Comparison of ENCODE assay signal across 37 cellular contexts in the genomic region with DNA sequence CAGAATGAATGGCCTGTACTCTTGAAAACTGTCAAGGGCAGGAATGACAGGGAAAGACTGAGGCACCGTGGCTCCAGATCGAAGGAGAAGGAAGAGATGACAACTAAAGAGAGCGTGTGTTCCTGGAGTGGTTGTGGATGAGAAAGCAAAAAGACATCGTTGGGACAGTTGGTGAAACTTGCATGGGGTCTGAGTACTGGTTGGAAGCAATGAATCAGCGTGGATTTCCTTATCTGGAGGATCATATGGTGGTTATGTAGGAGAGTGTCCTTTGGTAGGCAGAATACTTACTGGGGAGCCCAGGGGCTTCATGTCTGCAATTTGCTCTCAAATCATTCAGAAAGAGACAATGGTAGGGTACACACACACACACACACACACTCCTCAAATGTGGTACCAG. TPM values are rescaled to one million over a fixed set of nuclear protein-coding genes. Genes with fewer than 3 reads are reported as not detected.
"Had no signal": no experiment of that assay in that cellular context is flagged by ENCODE, and none has a peak within 500 bp of the region (broad histone marks: within the 10 kb centered on the region; RNA-seq: fewer than 3 reads in every experiment).

No MANE protein-coding gene starts in this region.

- H3K9me3 Mint-ChIP-seq: activated naive CD4-positive, alpha-beta T cell treated with anti-CD3 and anti-CD28 coated beads, Interleukin-2, amount 50 U/mL, for 72 hours; activated naive CD8-positive, alpha-beta T cell treated with anti-CD3 and anti-CD28 coated beads, Interleukin-2, amount 10 ng/mL, durations not matched to agents 7 days and 5 days; effector memory CD8-positive, alpha-beta T cell had no signal

- H3K9me3 ChIP-seq: esophagus squamous epithelium, gastroesophageal sphincter, heart right ventricle had no signal

- DNase-seq: activated B cell treated with CpG ODN at 0.5 μM for 24 hours; activated CD4-positive, alpha-beta T cell treated with anti-CD3 and anti-CD28 coated beads for 48 hours; activated CD4-positive, alpha-beta T cell treated with anti-CD3 and anti-CD28 coated beads, Interleukin-2, amount 50 U/mL, for 1 hour; activated CD4-positive, alpha-beta T cell treated with anti-CD3 and anti-CD28 coated beads, Interleukin-2, amount 50 U/mL, for 48 hours; activated CD8-positive, alpha-beta memory T cell treated with anti-CD3 and anti-CD28 coated beads for 24 hours; activated CD8-positive, alpha-beta T cell treated with anti-CD3 and anti-CD28 coated beads for 36 hours; activated effector memory CD4-positive, alpha-beta T cell treated with Interleukin-2 at 50 U/mL for 16 hours; activated gamma-delta T cell treated with Interleukin-2 at 50 U/mL for 16 hours; activated naive CD4-positive, alpha-beta T cell treated with anti-CD3 and anti-CD28 coated beads for 36 hours; activated naive CD8-positive, alpha-beta T cell treated with anti-CD3 and anti-CD28 coated beads, Interleukin-2, amount 10 ng/mL, durations not matched to agents 7 days and 5 days; activated T-cell treated with anti-CD3 and anti-CD28 coated beads, Interleukin-2, amount 50 U/mL, for 4 hours; amniotic stem cell; anterior cingulate cortex; brain microvascular endothelial cell; cortex of kidney; dermis blood vessel endothelial cell; effector CD4-positive, alpha-beta T cell; effector memory CD8-positive, alpha-beta T cell; erythroblast; esophagus squamous epithelium; foreskin melanocyte; heart right ventricle; T-helper 2 cell; WERI-Rb-1 had no signal

- H3K4me3 ChIP-seq: esophagus squamous epithelium, gastroesophageal sphincter, heart right ventricle had no signal

- H3K27me3 ChIP-seq: brain microvascular endothelial cell had no signal

- ATAC-seq: activated CD4-positive, CD25-positive, alpha-beta regulatory T cell treated with anti-CD3 and anti-CD28 coated beads, Interleukin-2, amount 50 U/mL, for 24 hours; activated CD8-positive, alpha-beta T cell treated with anti-CD3 and anti-CD28 coated beads for 36 hours; activated naive CD4-positive, alpha-beta T cell treated with anti-CD3 and anti-CD28 coated beads, Interleukin-2, amount 50 U/mL, for 72 hours; activated T-cell treated with anti-CD3 and anti-CD28 coated beads, Interleukin-2, amount 50 U/mL, for 4 hours; activated T-helper 17 cell treated with anti-CD3 and anti-CD28 coated beads, Interleukin-2, amount 50 U/mL, for 72 hours; effector memory CD8-positive, alpha-beta T cell; gastroesophageal sphincter; heart right ventricle had no signal

- H3K27ac ChIP-seq: brain microvascular endothelial cell, esophagus squamous epithelium, gastroesophageal sphincter, heart right ventricle, WERI-Rb-1 had no signal

- H3K27me3 Mint-ChIP-seq: activated CD8-positive, alpha-beta T cell treated with anti-CD3 and anti-CD28 coated beads for 36 hours had no signal

- H3K4me1 Mint-ChIP-seq: activated B cell treated with CpG ODN at 0.5 μM for 24 hours; activated naive CD8-positive, alpha-beta T cell treated with anti-CD3 and anti-CD28 coated beads, Interleukin-2, amount 10 ng/mL, durations not matched to agents 7 days and 5 days had no signal

- H3K4me1 ChIP-seq: esophagus squamous epithelium, gastroesophageal sphincter, heart right ventricle had no signal

- H3K4me3 Mint-ChIP-seq: activated B cell treated with CpG ODN at 0.5 μM for 24 hours; activated CD8-positive, alpha-beta T cell treated with anti-CD3 and anti-CD28 coated beads for 36 hours; activated naive CD4-positive, alpha-beta T cell treated with anti-CD3 and anti-CD28 coated beads for 36 hours; activated naive CD8-positive, alpha-beta T cell treated with anti-CD3 and anti-CD28 coated beads, Interleukin-2, amount 10 ng/mL, durations not matched to agents 7 days and 5 days; activated T-cell treated with anti-CD3 and anti-CD28 coated beads, Interleukin-2, amount 50 U/mL, for 4 hours; activated T-helper 17 cell treated with anti-CD3 and anti-CD28 coated beads, Interleukin-2, amount 50 U/mL, for 72 hours; effector memory CD8-positive, alpha-beta T cell had no signal

- H3K27ac Mint-ChIP-seq: activated B cell treated with CpG ODN at 0.5 μM for 24 hours; activated CD8-positive, alpha-beta T cell treated with anti-CD3 and anti-CD28 coated beads for 36 hours; activated naive CD4-positive, alpha-beta T cell treated with anti-CD3 and anti-CD28 coated beads for 36 hours; activated naive CD4-positive, alpha-beta T cell treated with anti-CD3 and anti-CD28 coated beads, Interleukin-2, amount 50 U/mL, for 72 hours; activated naive CD8-positive, alpha-beta T cell treated with anti-CD3 and anti-CD28 coated beads, Interleukin-2, amount 10 ng/mL, durations not matched to agents 7 days and 5 days; activated T-helper 17 cell treated with anti-CD3 and anti-CD28 coated beads, Interleukin-2, amount 50 U/mL, for 72 hours; effector memory CD8-positive, alpha-beta T cell had no signal

- FAIRE-seq: astrocyte, bronchial epithelial cell, colon had no signal

- H3K36me3 Mint-ChIP-seq: activated naive CD4-positive, alpha-beta T cell treated with anti-CD3 and anti-CD28 coated beads, Interleukin-2, amount 50 U/mL, for 72 hours; activated naive CD8-positive, alpha-beta T cell treated with anti-CD3 and anti-CD28 coated beads, Interleukin-2, amount 10 ng/mL, durations not matched to agents 7 days and 5 days had no signal

- H3K36me3 ChIP-seq: brain microvascular endothelial cell, esophagus squamous epithelium, gastroesophageal sphincter, heart right ventricle, WERI-Rb-1 had no signal

RNA-seq across cellular contexts. Expression of gene LEMD1, which starts 13.9 kb away (rescaled TPM):
- total RNA-seq: activated B cell treated with CpG ODN at 0.5 μM for 24 hours, cardiac septum, chondrocyte, dermis blood vessel endothelial cell, fibroblast of lung, fibroblast of villous mesenchyme, gastroesophageal sphincter, glomerular endothelial cell, heart right ventricle had no signal
- polyA plus RNA-seq: fibroblast of lung, heart right ventricle had no signal

RNA-seq across cellular contexts. Expression of gene BLACAT1, which starts 47.9 kb away (rescaled TPM):
- total RNA-seq: cardiac septum, chondrocyte, dermis blood vessel endothelial cell, fibroblast of lung, fibroblast of villous mesenchyme, gastroesophageal sphincter, glomerular endothelial cell had no signal
- polyA plus RNA-seq: fibroblast of lung, heart right ventricle had no signal

RNA-seq across cellular contexts. Expression of gene KLHDC8A, which starts 51.2 kb away (rescaled TPM):
- total RNA-seq: activated CD8-positive, alpha-beta T cell treated with anti-CD3 and anti-CD28 coated beads for 36 hours; activated naive CD4-positive, alpha-beta T cell treated with anti-CD3 and anti-CD28 coated beads for 36 hours; activated naive CD4-positive, alpha-beta T cell treated with anti-CD3 and anti-CD28 coated beads, Interleukin-2, amount 50 U/mL, for 72 hours; activated naive CD8-positive, alpha-beta T cell treated with anti-CD3 and anti-CD28 coated beads, Interleukin-2, amount 10 ng/mL, durations not matched to agents 7 days and 5 days; activated T-helper 17 cell treated with anti-CD3 and anti-CD28 coated beads, Interleukin-2, amount 50 U/mL, for 72 hours; bronchial epithelial cell; cardiac septum; dermis blood vessel endothelial cell; fibroblast of lung; fibroblast of villous mesenchyme; T-helper 1 cell treated with Interleukin-12 subunit alpha and Interleukin-12 subunit beta and Interleukin-4 antibody, amounts not matched to agents 30 ng/mL and 1 ng/mL, for 36 hours had no signal
- polyA plus RNA-seq: fibroblast of lung had no signal
